ENCODE assay signal across 8 cellular contexts in the genomic region with DNA sequence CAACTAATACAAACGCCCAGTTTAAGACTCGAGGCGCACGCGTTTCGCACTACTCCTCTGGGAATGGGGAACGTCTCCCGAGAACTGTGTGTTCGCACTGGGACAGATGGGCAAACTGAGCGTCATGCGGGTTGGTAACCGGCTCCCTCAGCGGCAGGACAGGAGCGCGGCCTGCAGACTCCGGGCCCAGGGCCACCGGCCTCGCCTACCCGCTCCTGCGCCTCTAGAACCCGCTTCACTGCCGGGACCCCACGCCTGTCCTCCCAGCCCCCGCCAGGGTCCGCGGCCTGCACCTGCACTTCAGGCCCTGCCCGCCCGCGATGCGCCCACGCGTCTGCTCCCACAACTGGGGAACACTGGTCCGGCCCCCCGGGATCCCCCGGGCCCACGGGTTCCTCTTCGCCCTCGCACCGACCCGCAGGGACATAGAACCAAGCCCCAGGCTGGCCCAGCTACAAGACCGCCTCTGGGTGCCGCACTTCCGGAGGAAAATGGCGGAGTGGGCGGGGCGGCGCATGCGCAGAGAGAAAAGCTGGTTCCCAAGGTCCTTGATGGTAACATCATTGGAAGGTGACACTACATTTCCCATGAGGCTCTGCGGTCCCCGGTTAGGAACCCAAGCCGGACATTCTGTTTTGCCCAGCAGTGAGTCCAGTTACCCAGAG. TPM values are rescaled to one million over a fixed set of nuclear protein-coding genes. Genes with fewer than 3 reads are reported as not detected.
DNase-seq lines count a peak whose midpoint lies in the region; ATAC-seq and TF ChIP-seq lines count a peak whose summit lies in the region.
"Not testable (repeated sequence)": the region's sequence is repeated elsewhere in the genome, so short reads cannot be mapped to it uniquely, and the experiment has no call there.

A gene (minus strand): TSS at position 459 of the 665 bp plus-strand sequence. CDS start 2,187 bp downstream, outside the sequence.

- not testable (repeated sequence) for H3K4me1 Mint-ChIP-seq in progenitor cell of endocrine pancreas (ENCODE audit: low read depth)
- peaks cover 12% of the 10 kb centered on the region for H3K4me1 Mint-ChIP-seq in stimulated activated naive CD8-positive, alpha-beta T cell treated with anti-CD3 and anti-CD28 coated beads, Interleukin-15, amount 100 ng/mL, for 72 hours

- DNase-seq in DMS114 treated with DMSO at 0.1 percent for 48 hours (lab: John Stamatoyannopoulos, UW; ENCODE audit: unreplicated experiment) (peak; percentile 35), HUDEP-2 (lab: John Stamatoyannopoulos, UW; ENCODE audit: unreplicated experiment in 76 of 76) (peak; percentile 10 to 92 (median 76)), OCI-M1 (lab: John Stamatoyannopoulos, UW) (peak; percentile 92), cerebellum (ENCODE audit: low spot score) (peak; percentile 31), iPS DF 4.7 (ENCODE audit: extremely low read depth, low spot score) (peak; percentile 11), progenitor cell of endocrine pancreas (ENCODE audit: low spot score, unreplicated experiment) (peak; percentile 76)
- DNase-seq in activated CD8-positive, alpha-beta memory T cell treated with anti-CD3 and anti-CD28 coated beads for 1 hour (ENCODE audit: extremely low read depth in 1 of 2, low read depth in 1 of 2) = peak; percentile 74 to 88
- DNase-seq in stimulated activated naive CD8-positive, alpha-beta T cell treated with anti-CD3 and anti-CD28 coated beads, Interleukin-15, amount 100 ng/mL, for 72 hours = peak; percentile 94 to 96

- TF ChIP-seq CTCF in progenitor cell of endocrine pancreas (IDR thresholded peaks at IDR 0.05; ENCODE audit: unreplicated experiment) = not testable (repeated sequence)

- not testable (repeated sequence) for H3K27me3 Mint-ChIP-seq in progenitor cell of endocrine pancreas
- H3K27me3 Mint-ChIP-seq in stimulated activated naive CD8-positive, alpha-beta T cell treated with anti-CD3 and anti-CD28 coated beads, Interleukin-15, amount 100 ng/mL, for 72 hours = peaks cover 14% of the 10 kb centered on the region

- peak within 1 kb of the TSS; percentile 82 for H3K4me3 Mint-ChIP-seq in progenitor cell of endocrine pancreas (ENCODE audit: low read depth)
- peak within 1 kb of the TSS; percentile 88 to 95 for H3K4me3 Mint-ChIP-seq in stimulated activated naive CD8-positive, alpha-beta T cell treated with anti-CD3 and anti-CD28 coated beads, Interleukin-15, amount 100 ng/mL, for 72 hours

- H3K36me3 Mint-ChIP-seq in progenitor cell of endocrine pancreas (ENCODE audit: insufficient read depth) = peaks cover 20% of the 10 kb centered on the region

- peak; percentile 49 for ATAC-seq in stimulated activated naive CD8-positive, alpha-beta T cell treated with anti-CD3 and anti-CD28 coated beads, Interleukin-15, amount 100 ng/mL, for 72 hours

- H3K9me3 Mint-ChIP-seq in progenitor cell of endocrine pancreas (ENCODE audit: low read depth) = peaks cover 28% of the 10 kb centered on the region
- peaks cover 38 to 40% of the 10 kb centered on the region in 2 donors for H3K9me3 Mint-ChIP-seq in stimulated activated naive CD8-positive, alpha-beta T cell treated with anti-CD3 and anti-CD28 coated beads, Interleukin-15, amount 100 ng/mL, for 72 hours

- peak within 1 kb of the TSS; percentile 88 for H3K27ac Mint-ChIP-seq in progenitor cell of endocrine pancreas
- H3K27ac Mint-ChIP-seq in stimulated activated naive CD8-positive, alpha-beta T cell treated with anti-CD3 and anti-CD28 coated beads, Interleukin-15, amount 100 ng/mL, for 72 hours = peak within 1 kb of the TSS; percentile 95 to 99

RNA-seq across cellular contexts. Expression of the gene that starts here (rescaled TPM):
- total RNA-seq in cerebellum = 42.6 TPM
- 14.7 and 16.3 TPM in 2 replicates for total RNA-seq in progenitor cell of endocrine pancreas

Comparison
In these comparisons a context has a peak if more than half of its experiments do, and no peak if none do; other contexts are left out.
1. Peak in every context shown above with its lines: DNase-seq and ATAC-seq.
2. DNase-seq: peak in every context shown above with its lines; median percentile 95 in stimulated activated naive CD8-positive, alpha-beta T cell treated with anti-CD3 and anti-CD28 coated beads, Interleukin-15, amount 100 ng/mL, for 72 hours; 92 in OCI-M1; 81 in activated CD8-positive, alpha-beta memory T cell treated with anti-CD3 and anti-CD28 coated beads for 1 hour; 76 in progenitor cell of endocrine pancreas; 76 in HUDEP-2; 35 in DMS114 treated with DMSO at 0.1 percent for 48 hours; 31 in cerebellum; 11 in iPS DF 4.7.